In the genomic region with DNA sequence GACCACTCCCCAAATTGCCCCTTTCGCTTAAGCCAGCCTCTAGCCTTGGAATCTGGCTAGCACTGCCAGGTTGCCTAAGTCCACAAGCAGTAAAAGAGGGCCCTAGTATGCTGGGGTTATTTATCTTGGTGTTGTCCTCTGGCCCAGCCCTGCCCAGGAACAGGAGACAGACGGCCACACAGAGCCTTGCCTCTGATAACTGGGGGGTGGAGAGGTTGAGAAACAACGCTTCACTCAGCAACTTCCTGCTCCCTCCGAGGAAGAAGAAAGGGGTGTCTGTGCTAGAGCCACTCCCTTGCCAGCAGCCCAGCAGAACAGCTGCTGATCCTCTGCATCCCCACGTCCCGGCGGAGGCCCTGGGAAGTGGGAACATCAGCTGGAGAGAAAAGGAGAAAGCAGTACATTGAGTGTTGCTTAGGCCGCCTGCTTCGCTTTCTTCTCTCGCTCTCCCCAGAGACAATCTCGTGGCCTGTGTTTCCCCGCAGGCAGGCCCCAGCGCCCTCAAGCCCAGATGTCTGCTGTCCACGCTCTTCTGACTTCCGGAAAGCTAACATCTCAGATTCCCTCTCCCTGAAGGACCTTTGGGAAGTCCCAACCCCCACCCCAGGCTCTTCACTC, we compare ENCODE assay signal across 1 cellular context.
TF ChIP-seq lines count a peak whose summit lies in the region.

No MANE protein-coding gene starts in this region.

TF ChIP-seq in HepG2, 621 proteins besides CTCF, POLR2A, EP300 and RAD21 (continued from another document and continues in another):
- TF ChIP-seq, protein P1, sequence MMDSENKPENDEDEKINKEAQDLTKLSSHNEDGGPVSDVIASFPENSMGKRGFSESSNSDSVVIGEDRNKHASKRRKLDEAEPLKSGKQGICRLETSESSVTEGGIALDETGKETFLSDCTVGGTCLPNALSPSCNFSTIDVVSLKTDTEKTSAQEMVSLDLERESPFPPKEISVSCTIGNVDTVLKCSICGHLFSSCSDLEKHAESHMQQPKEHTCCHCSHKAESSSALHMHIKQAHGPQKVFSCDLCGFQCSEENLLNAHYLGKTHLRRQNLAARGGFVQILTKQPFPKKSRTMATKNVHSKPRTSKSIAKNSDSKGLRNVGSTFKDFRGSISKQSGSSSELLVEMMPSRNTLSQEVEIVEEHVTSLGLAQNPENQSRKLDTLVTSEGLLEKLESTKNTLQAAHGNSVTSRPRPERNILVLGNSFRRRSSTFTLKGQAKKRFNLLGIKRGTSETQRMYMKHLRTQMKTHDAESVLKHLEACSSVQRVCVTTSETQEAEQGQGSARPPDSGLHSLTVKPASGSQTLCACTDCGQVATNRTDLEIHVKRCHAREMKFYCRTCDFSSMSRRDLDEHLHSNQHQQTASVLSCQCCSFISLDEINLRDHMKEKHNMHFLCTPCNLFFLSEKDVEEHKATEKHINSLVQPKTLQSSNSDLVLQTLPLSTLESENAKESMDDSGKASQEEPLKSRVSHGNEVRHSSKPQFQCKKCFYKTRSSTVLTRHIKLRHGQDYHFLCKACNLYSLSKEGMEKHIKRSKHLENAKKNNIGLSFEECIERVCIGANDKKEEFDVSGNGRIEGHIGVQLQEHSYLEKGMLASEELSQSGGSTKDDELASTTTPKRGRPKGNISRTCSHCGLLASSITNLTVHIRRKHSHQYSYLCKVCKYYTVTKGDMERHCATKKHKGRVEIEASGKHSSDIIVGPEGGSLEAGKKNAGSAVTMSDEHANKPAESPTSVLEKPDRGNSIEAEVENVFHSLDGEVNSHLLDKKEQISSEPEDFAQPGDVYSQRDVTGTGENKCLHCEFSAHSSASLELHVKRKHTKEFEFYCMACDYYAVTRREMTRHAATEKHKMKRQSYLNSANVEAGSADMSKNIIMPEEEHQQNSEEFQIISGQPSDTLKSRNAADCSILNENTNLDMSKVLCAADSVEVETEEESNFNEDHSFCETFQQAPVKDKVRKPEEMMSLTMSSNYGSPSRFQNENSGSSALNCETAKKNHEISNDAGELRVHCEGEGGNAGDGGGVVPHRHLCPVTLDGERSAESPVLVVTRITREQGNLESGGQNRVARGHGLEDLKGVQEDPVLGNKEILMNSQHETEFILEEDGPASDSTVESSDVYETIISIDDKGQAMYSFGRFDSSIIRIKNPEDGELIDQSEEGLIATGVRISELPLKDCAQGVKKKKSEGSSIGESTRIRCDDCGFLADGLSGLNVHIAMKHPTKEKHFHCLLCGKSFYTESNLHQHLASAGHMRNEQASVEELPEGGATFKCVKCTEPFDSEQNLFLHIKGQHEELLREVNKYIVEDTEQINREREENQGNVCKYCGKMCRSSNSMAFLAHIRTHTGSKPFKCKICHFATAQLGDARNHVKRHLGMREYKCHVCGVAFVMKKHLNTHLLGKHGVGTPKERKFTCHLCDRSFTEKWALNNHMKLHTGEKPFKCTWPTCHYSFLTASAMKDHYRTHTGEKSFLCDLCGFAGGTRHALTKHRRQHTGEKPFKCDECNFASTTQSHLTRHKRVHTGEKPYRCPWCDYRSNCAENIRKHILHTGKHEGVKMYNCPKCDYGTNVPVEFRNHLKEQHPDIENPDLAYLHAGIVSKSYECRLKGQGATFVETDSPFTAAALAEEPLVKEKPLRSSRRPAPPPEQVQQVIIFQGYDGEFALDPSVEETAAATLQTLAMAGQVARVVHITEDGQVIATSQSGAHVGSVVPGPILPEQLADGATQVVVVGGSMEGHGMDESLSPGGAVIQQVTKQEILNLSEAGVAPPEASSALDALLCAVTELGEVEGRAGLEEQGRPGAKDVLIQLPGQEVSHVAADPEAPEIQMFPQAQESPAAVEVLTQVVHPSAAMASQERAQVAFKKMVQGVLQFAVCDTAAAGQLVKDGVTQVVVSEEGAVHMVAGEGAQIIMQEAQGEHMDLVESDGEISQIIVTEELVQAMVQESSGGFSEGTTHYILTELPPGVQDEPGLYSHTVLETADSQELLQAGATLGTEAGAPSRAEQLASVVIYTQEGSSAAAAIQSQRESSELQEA (CRISPR knock-in tag; IDR thresholded peaks at IDR 0.05; ENCODE audit: not compliant biosample characterization) = no peak
- TF ChIP-seq POLR2AphosphoS2 (IDR thresholded peaks at IDR 0.05; ENCODE audit: low read depth, low read length) (no peak), ZNF746 (CRISPR knock-in tag; IDR thresholded peaks at IDR 0.05) (0 out of 2 replicates have a peak, but pooled peaks have one; percentile 32), ZNF335 (CRISPR knock-in tag; IDR thresholded peaks at IDR 0.05) (peak; percentile 71; the same call in 1 of the 2 replicates), ZFAT (CRISPR knock-in tag; conservative IDR thresholded peaks at IDR 0.05) (no peak), RFX1 (IDR thresholded peaks at IDR 0.05) (no peak), ZNF703 (CRISPR knock-in tag; IDR thresholded peaks at IDR 0.05; ENCODE audit: borderline replicate concordance) (no peak), MAZ (IDR thresholded peaks at IDR 0.05; ENCODE audit: borderline replicate concordance, low read depth, low read length) (no peak), MAZ (CRISPR knock-in tag; IDR thresholded peaks at IDR 0.05; ENCODE audit: low read depth) (no peak), ZBTB20 (CRISPR knock-in tag; IDR thresholded peaks at IDR 0.05; ENCODE audit: borderline replicate concordance, low read depth) (no peak), ZNF768 (CRISPR knock-in tag; IDR thresholded peaks at IDR 0.05) (peak; percentile 60; the same call in 1 of the 2 replicates), CCDC6 (CRISPR knock-in tag; IDR thresholded peaks at IDR 0.05) (no peak), YEATS4 (CRISPR knock-in tag; IDR thresholded peaks at IDR 0.05; ENCODE audit: borderline replicate concordance) (0 out of 2 replicates have a peak, but pooled peaks have one; percentile 62), ISX (CRISPR knock-in tag; conservative IDR thresholded peaks at IDR 0.05) (no peak), ZNF558 (CRISPR knock-in tag; IDR thresholded peaks at IDR 0.05; ENCODE audit: borderline replicate concordance) (no peak), ZNF563 (CRISPR knock-in tag; IDR thresholded peaks at IDR 0.05) (0 out of 2 replicates have a peak, but pooled peaks have one; percentile 57), ZSCAN29 (CRISPR knock-in tag; conservative IDR thresholded peaks at IDR 0.05) (no peak), NCOA5 (CRISPR knock-in tag; IDR thresholded peaks at IDR 0.05) (no peak)
- TF ChIP-seq, protein P2, sequence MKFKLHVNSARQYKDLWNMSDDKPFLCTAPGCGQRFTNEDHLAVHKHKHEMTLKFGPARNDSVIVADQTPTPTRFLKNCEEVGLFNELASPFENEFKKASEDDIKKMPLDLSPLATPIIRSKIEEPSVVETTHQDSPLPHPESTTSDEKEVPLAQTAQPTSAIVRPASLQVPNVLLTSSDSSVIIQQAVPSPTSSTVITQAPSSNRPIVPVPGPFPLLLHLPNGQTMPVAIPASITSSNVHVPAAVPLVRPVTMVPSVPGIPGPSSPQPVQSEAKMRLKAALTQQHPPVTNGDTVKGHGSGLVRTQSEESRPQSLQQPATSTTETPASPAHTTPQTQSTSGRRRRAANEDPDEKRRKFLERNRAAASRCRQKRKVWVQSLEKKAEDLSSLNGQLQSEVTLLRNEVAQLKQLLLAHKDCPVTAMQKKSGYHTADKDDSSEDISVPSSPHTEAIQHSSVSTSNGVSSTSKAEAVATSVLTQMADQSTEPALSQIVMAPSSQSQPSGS (CRISPR knock-in tag; IDR thresholded peaks at IDR 0.05) = no peak
- TF ChIP-seq, protein P3, sequence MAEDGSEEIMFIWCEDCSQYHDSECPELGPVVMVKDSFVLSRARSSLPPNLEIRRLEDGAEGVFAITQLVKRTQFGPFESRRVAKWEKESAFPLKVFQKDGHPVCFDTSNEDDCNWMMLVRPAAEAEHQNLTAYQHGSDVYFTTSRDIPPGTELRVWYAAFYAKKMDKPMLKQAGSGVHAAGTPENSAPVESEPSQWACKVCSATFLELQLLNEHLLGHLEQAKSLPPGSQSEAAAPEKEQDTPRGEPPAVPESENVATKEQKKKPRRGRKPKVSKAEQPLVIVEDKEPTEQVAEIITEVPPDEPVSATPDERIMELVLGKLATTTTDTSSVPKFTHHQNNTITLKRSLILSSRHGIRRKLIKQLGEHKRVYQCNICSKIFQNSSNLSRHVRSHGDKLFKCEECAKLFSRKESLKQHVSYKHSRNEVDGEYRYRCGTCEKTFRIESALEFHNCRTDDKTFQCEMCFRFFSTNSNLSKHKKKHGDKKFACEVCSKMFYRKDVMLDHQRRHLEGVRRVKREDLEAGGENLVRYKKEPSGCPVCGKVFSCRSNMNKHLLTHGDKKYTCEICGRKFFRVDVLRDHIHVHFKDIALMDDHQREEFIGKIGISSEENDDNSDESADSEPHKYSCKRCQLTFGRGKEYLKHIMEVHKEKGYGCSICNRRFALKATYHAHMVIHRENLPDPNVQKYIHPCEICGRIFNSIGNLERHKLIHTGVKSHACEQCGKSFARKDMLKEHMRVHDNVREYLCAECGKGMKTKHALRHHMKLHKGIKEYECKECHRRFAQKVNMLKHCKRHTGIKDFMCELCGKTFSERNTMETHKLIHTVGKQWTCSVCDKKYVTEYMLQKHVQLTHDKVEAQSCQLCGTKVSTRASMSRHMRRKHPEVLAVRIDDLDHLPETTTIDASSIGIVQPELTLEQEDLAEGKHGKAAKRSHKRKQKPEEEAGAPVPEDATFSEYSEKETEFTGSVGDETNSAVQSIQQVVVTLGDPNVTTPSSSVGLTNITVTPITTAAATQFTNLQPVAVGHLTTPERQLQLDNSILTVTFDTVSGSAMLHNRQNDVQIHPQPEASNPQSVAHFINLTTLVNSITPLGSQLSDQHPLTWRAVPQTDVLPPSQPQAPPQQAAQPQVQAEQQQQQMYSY (CRISPR knock-in tag; IDR thresholded peaks at IDR 0.05) = no peak
- TF ChIP-seq, protein P4, sequence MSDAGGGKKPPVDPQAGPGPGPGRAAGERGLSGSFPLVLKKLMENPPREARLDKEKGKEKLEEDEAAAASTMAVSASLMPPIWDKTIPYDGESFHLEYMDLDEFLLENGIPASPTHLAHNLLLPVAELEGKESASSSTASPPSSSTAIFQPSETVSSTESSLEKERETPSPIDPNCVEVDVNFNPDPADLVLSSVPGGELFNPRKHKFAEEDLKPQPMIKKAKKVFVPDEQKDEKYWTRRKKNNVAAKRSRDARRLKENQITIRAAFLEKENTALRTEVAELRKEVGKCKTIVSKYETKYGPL (CRISPR knock-in tag; IDR thresholded peaks at IDR 0.05) = no peak
- TF ChIP-seq, protein P5, sequence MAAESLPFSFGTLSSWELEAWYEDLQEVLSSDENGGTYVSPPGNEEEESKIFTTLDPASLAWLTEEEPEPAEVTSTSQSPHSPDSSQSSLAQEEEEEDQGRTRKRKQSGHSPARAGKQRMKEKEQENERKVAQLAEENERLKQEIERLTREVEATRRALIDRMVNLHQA (CRISPR knock-in tag; IDR thresholded peaks at IDR 0.05) = no peak
- TF ChIP-seq, protein P6, sequence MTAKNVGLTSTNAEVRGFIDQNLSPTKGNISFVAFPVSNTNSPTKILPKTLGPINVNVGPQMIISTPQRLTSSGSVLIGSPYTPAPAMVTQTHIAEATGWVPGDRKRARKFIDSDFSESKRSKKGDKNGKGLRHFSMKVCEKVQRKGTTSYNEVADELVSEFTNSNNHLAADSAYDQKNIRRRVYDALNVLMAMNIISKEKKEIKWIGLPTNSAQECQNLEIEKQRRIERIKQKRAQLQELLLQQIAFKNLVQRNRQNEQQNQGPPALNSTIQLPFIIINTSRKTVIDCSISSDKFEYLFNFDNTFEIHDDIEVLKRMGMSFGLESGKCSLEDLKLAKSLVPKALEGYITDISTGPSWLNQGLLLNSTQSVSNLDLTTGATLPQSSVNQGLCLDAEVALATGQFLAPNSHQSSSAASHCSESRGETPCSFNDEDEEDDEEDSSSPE (CRISPR knock-in tag; IDR thresholded peaks at IDR 0.05) = no peak
- TF ChIP-seq, protein P7, sequence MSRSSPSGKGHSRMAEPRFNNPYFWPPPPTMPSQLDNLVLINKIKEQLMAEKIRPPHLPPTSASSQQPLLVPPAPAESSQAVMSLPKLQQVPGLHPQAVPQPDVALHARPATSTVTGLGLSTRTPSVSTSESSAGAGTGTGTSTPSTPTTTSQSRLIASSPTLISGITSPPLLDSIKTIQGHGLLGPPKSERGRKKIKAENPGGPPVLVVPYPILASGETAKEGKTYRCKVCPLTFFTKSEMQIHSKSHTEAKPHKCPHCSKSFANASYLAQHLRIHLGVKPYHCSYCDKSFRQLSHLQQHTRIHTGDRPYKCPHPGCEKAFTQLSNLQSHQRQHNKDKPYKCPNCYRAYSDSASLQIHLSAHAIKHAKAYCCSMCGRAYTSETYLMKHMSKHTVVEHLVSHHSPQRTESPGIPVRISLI (CRISPR knock-in tag; IDR thresholded peaks at IDR 0.05; ENCODE audit: borderline replicate concordance) = no peak
- TF ChIP-seq, protein P8, sequence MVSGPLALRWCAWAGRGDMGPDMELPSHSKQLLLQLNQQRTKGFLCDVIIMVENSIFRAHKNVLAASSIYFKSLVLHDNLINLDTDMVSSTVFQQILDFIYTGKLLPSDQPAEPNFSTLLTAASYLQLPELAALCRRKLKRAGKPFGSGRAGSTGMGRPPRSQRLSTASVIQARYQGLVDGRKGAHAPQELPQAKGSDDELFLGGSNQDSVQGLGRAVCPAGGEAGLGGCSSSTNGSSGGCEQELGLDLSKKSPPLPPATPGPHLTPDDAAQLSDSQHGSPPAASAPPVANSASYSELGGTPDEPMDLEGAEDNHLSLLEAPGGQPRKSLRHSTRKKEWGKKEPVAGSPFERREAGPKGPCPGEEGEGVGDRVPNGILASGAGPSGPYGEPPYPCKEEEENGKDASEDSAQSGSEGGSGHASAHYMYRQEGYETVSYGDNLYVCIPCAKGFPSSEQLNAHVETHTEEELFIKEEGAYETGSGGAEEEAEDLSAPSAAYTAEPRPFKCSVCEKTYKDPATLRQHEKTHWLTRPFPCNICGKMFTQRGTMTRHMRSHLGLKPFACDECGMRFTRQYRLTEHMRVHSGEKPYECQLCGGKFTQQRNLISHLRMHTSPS (CRISPR knock-in tag; IDR thresholded peaks at IDR 0.05; ENCODE audit: low read depth) = peak; percentile 37; the same call in 1 of the 2 replicates
- TF ChIP-seq, protein P9, sequence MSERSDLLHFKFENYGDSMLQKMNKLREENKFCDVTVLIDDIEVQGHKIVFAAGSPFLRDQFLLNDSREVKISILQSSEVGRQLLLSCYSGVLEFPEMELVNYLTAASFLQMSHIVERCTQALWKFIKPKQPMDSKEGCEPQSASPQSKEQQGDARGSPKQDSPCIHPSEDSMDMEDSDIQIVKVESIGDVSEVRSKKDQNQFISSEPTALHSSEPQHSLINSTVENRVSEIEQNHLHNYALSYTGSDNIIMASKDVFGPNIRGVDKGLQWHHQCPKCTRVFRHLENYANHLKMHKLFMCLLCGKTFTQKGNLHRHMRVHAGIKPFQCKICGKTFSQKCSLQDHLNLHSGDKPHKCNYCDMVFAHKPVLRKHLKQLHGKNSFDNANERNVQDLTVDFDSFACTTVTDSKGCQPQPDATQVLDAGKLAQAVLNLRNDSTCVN (CRISPR knock-in tag; IDR thresholded peaks at IDR 0.05; ENCODE audit: borderline replicate concordance) = no peak
- TF ChIP-seq, protein P10, sequence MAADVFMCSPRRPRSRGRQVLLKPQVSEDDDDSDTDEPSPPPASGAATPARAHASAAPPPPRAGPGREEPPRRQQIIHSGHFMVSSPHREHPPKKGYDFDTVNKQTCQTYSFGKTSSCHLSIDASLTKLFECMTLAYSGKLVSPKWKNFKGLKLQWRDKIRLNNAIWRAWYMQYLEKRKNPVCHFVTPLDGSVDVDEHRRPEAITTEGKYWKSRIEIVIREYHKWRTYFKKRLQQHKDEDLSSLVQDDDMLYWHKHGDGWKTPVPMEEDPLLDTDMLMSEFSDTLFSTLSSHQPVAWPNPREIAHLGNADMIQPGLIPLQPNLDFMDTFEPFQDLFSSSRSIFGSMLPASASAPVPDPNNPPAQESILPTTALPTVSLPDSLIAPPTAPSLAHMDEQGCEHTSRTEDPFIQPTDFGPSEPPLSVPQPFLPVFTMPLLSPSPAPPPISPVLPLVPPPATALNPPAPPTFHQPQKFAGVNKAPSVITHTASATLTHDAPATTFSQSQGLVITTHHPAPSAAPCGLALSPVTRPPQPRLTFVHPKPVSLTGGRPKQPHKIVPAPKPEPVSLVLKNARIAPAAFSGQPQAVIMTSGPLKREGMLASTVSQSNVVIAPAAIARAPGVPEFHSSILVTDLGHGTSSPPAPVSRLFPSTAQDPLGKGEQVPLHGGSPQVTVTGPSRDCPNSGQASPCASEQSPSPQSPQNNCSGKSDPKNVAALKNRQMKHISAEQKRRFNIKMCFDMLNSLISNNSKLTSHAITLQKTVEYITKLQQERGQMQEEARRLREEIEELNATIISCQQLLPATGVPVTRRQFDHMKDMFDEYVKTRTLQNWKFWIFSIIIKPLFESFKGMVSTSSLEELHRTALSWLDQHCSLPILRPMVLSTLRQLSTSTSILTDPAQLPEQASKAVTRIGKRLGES (CRISPR knock-in tag; IDR thresholded peaks at IDR 0.05; ENCODE audit: borderline replicate concordance) = no peak
